15 cellular contexts compared by ENCODE assay signal in the genomic region with DNA sequence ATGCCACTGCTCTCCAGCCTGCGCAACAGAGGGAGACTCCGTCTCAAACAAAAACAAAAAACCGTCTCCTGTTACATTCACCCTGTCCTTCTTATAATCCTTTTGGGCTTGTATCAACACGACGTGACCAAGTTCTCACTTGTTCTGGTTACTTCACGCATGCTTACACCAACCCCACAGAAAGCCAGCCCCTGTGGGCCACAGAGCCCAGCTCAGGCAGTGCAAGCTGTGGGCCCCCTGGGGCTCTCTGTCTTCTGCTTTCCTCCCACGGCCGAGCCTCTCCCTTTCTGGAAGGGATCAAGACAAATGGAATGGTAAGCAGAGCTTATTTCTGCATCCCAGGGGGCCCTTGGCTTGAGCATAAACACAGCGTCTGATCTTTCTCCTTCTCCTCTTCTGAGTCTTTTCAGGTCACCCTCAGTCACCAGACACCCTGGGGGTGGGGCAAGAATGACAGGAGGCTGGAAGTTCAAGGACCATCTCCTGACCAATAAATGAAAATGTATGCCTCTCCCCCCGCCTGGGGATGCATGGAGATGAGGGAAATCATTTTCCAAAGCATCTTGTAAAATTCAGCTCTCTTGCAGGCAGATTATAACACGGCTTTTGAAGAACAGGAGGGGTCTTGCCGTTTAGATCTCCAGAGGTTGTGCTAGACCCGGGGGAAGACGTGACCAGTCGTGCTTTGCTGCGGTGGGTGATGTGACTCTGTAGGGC. TPM values are rescaled to one million over a fixed set of nuclear protein-coding genes. Genes with fewer than 3 reads are reported as not detected.
DNase-seq lines count a peak whose midpoint lies in the region; ATAC-seq and TF ChIP-seq lines count a peak whose summit lies in the region.
"Had no signal": no experiment of that assay in that cellular context is flagged by ENCODE, and none has a peak within 500 bp of the region (broad histone marks: within the 10 kb centered on the region; RNA-seq: fewer than 3 reads in every experiment).

No MANE protein-coding gene starts in this region.

- TF ChIP-seq RAD21 in IMR-90 (IDR thresholded peaks at IDR 0.05; ENCODE audit: low read length): no peak

- no peak overlapping the region for H3K18ac ChIP-seq in IMR-90 (ENCODE audit: low read depth, low read length)

- CTCF ChIA-PET in IMR-90 (lab: Yijun Ruan, JAX): no interaction called here

- no peaks in the 10 kb centered on the region for H3K79me1 ChIP-seq in IMR-90 (ENCODE audit: low read depth in 1 of 2, low read length in 2 of 2)

- H3K27me3 ChIP-seq in IMR-90 (ENCODE audit: control insufficient read depth, insufficient read depth, low read length) (peaks cover 25% of the 10 kb centered on the region), hepatocyte (no peaks in the 10 kb centered on the region)

- no peaks in the 10 kb centered on the region for H3K79me2 ChIP-seq in hepatocyte

- H3K23ac ChIP-seq in IMR-90 (ENCODE audit: low read depth, low read length): no peak overlapping the region

- no peaks in the 10 kb centered on the region for H3K9me2 ChIP-seq in hepatocyte (replicated peaks; ENCODE audit: insufficient read depth)

- H4K20me1 ChIP-seq in IMR-90 (ENCODE audit: insufficient read depth, low read length): no peaks in the 10 kb centered on the region
- no peaks in the 10 kb centered on the region for H4K20me1 ChIP-seq in hepatocyte (ENCODE audit: insufficient read depth, poor library complexity, severe bottlenecking)

- H3K9me3 Mint-ChIP-seq in HFFc6: no peaks in the 10 kb centered on the region
- H3K9me3 Mint-ChIP-seq: activated CD4-positive, alpha-beta T cell treated with anti-CD3 and anti-CD28 coated beads, Interleukin-2, amount 10 ng/mL, durations not matched to agents 24 days and 14 days; activated T-helper 1 cell treated with anti-CD3 and anti-CD28 coated beads, Interleukin-12 subunit alpha, Interleukin-12 subunit beta, Interleukin-2, Interleukin-4 antibody, amounts not matched to agents 30 ng/mL and 10 ng/mL and 1 ng/mL, durations not matched to agents 14 hours and 24 hours and 36 hours; CD8-positive, alpha-beta memory T cell; T-helper 1 cell treated with Interleukin-12 subunit alpha and Interleukin-12 subunit beta and Interleukin-4 antibody, amounts not matched to agents 30 μg/mL and 1 μg/mL, for 36 hours had no signal

- H3K9me1 ChIP-seq in IMR-90 (ENCODE audit: insufficient read depth, low read length): no peaks in the 10 kb centered on the region; the same call in 1 of the 2 replicates

- H3K4me3 ChIP-seq in IMR-90 (ENCODE audit: insufficient read depth, low read depth, low read length) (no peak overlapping the region), hepatocyte (no peak overlapping the region)
- H3K4me3 ChIP-seq: cardiac muscle cell had no signal

- intact Hi-C loops in IMR-90 (cut with micrococcal nuclease): no loop called here

- no peak overlapping the region for H4K5ac ChIP-seq in IMR-90 (ENCODE audit: low read depth, low read length)

- H3K36me3 Mint-ChIP-seq in HFFc6 (ENCODE audit: low read depth): no peaks in the 10 kb centered on the region
- H3K36me3 Mint-ChIP-seq: CD8-positive, alpha-beta memory T cell had no signal

- in situ Hi-C loops in IMR-90 (cut with MboI; ENCODE audit: low sequenced_read_pairs): loop anchor here (25.0 kb wide), 1 partner anchor 354 kb away; the partner anchor contains the start of genes EPO and POP7

- H2BK120ac ChIP-seq in IMR-90 (ENCODE audit: low read depth, low read length): no peak overlapping the region

- no peak for DNase-seq in IMR-90
- DNase-seq in amniotic epithelial cell (ENCODE audit: low read depth): peak; percentile 6
- DNase-seq in hepatocyte (ENCODE audit: low spot score): no peak
- DNase-seq in smooth muscle cell of the brain vasculature (ENCODE audit: low read depth, low spot score): peak; percentile 50
- no peak for DNase-seq in HFFc6
- DNase-seq: activated CD4-positive, alpha-beta T cell treated with anti-CD3 and anti-CD28 coated beads, Interleukin-2, amount 10 ng/mL, durations not matched to agents 24 days and 14 days; CD8-positive, alpha-beta memory T cell; KBM-7; NCI-H2081 had no signal

- H2AK5ac ChIP-seq in IMR-90 (ENCODE audit: low read depth, low read length): no peak overlapping the region

- 29% methylated on average over 5 of the region's 16 CpGs; no CpG with 5 or more reads in 1 of the 2 experiments for WGBS in IMR-90 (ENCODE audit: extremely low coverage in 2 of 2, insufficient read length in 1 of 2), 2 experiments
- WGBS in hepatocyte (ENCODE audit: low lambda C conversion rate, missing lambda C conversion rate): 33% methylated on average over 16 of the region's 16 CpGs

- no peak overlapping the region for H2BK20ac ChIP-seq in IMR-90 (ENCODE audit: low read depth, low read length)

- no peak overlapping the region for H3K4ac ChIP-seq in IMR-90 (ENCODE audit: low read depth, low read length)

- no peak overlapping the region for H3K9ac ChIP-seq in IMR-90 (ENCODE audit: low read depth, low read length)

- peaks cover 9% of the 10 kb centered on the region; the same call in 1 of the 2 replicates for H3K4me1 Mint-ChIP-seq in HFFc6 (ENCODE audit: low read depth)
- H3K4me1 Mint-ChIP-seq: activated CD4-positive, alpha-beta T cell treated with anti-CD3 and anti-CD28 coated beads, Interleukin-2, amount 10 ng/mL, durations not matched to agents 24 days and 14 days; CD8-positive, alpha-beta memory T cell had no signal

- H3K4me2 ChIP-seq in IMR-90 (ENCODE audit: low read depth, low read length) (no peak overlapping the region; the same call in 1 of the 2 replicates), hepatocyte (peak overlapping the region; percentile 6)

- H3K4me3 Mint-ChIP-seq in HFFc6: no peak overlapping the region
- H3K4me3 Mint-ChIP-seq: activated CD4-positive, alpha-beta T cell treated with anti-CD3 and anti-CD28 coated beads, Interleukin-2, amount 10 ng/mL, durations not matched to agents 24 days and 14 days; activated T-helper 1 cell treated with anti-CD3 and anti-CD28 coated beads, Interleukin-12 subunit alpha, Interleukin-12 subunit beta, Interleukin-2, Interleukin-4 antibody, amounts not matched to agents 30 ng/mL and 10 ng/mL and 1 ng/mL, durations not matched to agents 14 hours and 24 hours and 36 hours; CD8-positive, alpha-beta memory T cell; T-helper 1 cell treated with Interleukin-12 subunit alpha and Interleukin-12 subunit beta and Interleukin-4 antibody, amounts not matched to agents 30 μg/mL and 1 μg/mL, for 36 hours had no signal

- no peak overlapping the region for H2AK9ac ChIP-seq in IMR-90 (replicated peaks; ENCODE audit: low read depth, low read length, poor library complexity)

- H2AFZ ChIP-seq in IMR-90 (replicated peaks; ENCODE audit: low read length, poor library complexity) (no peak overlapping the region), hepatocyte (no peak overlapping the region)

- no peak overlapping the region for H2BK15ac ChIP-seq in IMR-90 (ENCODE audit: low read depth, low read length)

- H3K36me3 ChIP-seq in IMR-90 (ENCODE audit: control insufficient read depth, insufficient read depth, low read length) (no peaks in the 10 kb centered on the region), hepatocyte (replicated peaks; ENCODE audit: insufficient read depth, low read depth) (no peaks in the 10 kb centered on the region)
- H3K36me3 ChIP-seq: cardiac muscle cell had no signal

- no peak overlapping the region for H4K91ac ChIP-seq in IMR-90 (ENCODE audit: insufficient read depth, low read depth, low read length)

- no peak for TF ChIP-seq POLR2A in IMR-90 (IDR thresholded peaks at IDR 0.05; ENCODE audit: low read depth, low read length)

- no peaks in the 10 kb centered on the region for H3K4me1 ChIP-seq in IMR-90 (ENCODE audit: control insufficient read depth, insufficient read depth, low read length)
- H3K4me1 ChIP-seq in hepatocyte (ENCODE audit: insufficient read depth): no peaks in the 10 kb centered on the region

- no peaks in the 10 kb centered on the region for H3K9me3 ChIP-seq in IMR-90 (ENCODE audit: control insufficient read depth, insufficient read depth, low read length)
- H3K9me3 ChIP-seq in hepatocyte (ENCODE audit: low read depth): no peaks in the 10 kb centered on the region

- peak; percentile 60 for ATAC-seq in IMR-90 (ENCODE audit: low read depth)
- ATAC-seq in HG03097 (IDR thresholded peaks at IDR 0.05; ENCODE audit: low FRiP score, unreplicated experiment): no peak
- ATAC-seq in GM19035 (IDR thresholded peaks at IDR 0.05; ENCODE audit: unreplicated experiment): no peak

- H3K14ac ChIP-seq in IMR-90 (replicated peaks; ENCODE audit: low read depth, low read length): no peak overlapping the region

- H3K27ac ChIP-seq in IMR-90 (ENCODE audit: insufficient read depth, low read length) (no peak overlapping the region), hepatocyte (no peak overlapping the region)
- H3K27ac ChIP-seq: cardiac muscle cell had no signal

- H3K56ac ChIP-seq in IMR-90 (ENCODE audit: extremely low read depth, insufficient read depth, low read length): no peak overlapping the region

- H2BK5ac ChIP-seq in IMR-90 (ENCODE audit: low read depth, low read length, poor library complexity, severe bottlenecking): no peak overlapping the region

- no peak overlapping the region for H4K8ac ChIP-seq in IMR-90 (ENCODE audit: low read depth in 2 of 2, low read length in 2 of 2)

- TF ChIP-seq CTCF in IMR-90 (conservative IDR thresholded peaks at IDR 0.05; ENCODE audit: low read depth, low read length) (no peak), hepatocyte (IDR thresholded peaks at IDR 0.05; ENCODE audit: poor library complexity) (no peak), HFFc6 (IDR thresholded peaks at IDR 0.05) (no peak)

- H3K27me3 Mint-ChIP-seq in HFFc6 (ENCODE audit: insufficient read depth): peaks cover 31% of the 10 kb centered on the region

- BruUV-seq in IMR-90 (replicated peaks; lab: Mats Ljungman, UMichigan): no TSS peak

- POLR2A ChIA-PET in IMR-90 (lab: Charles Lee; ENCODE audit: unreplicated experiment): no interaction called here

- dilution Hi-C loops in IMR-90 (cut with HindIII; ENCODE audit: low sequenced_read_pairs, unreplicated experiment): no loop called here

- no peak overlapping the region for H3K27ac Mint-ChIP-seq in HFFc6
- H3K27ac Mint-ChIP-seq: activated CD4-positive, alpha-beta T cell treated with anti-CD3 and anti-CD28 coated beads, Interleukin-2, amount 10 ng/mL, durations not matched to agents 24 days and 14 days; activated T-helper 1 cell treated with anti-CD3 and anti-CD28 coated beads, Interleukin-12 subunit alpha, Interleukin-12 subunit beta, Interleukin-2, Interleukin-4 antibody, amounts not matched to agents 30 ng/mL and 10 ng/mL and 1 ng/mL, durations not matched to agents 14 hours and 24 hours and 36 hours; CD8-positive, alpha-beta memory T cell; T-helper 1 cell treated with Interleukin-12 subunit alpha and Interleukin-12 subunit beta and Interleukin-4 antibody, amounts not matched to agents 30 μg/mL and 1 μg/mL, for 36 hours had no signal

RNA-seq across cellular contexts. Expression of gene TRIM56, which starts 19.0 kb away (rescaled TPM):
- total RNA-seq in IMR-90 (2012; rRNA removed): 3.9 and 4.4 TPM in 2 replicates
- polyA plus RNA-seq in IMR-90 (2012; rRNA removed): 4.7 and 5.9 TPM in 2 replicates
- polyA plus RNA-seq in IMR-90 (2012; cell fraction: cytosol; rRNA removed): 2.7 and 2.9 TPM in 2 replicates
- 10.6 and 11.6 TPM in 2 replicates for polyA plus RNA-seq in IMR-90 (2012; cell fraction: nucleus; rRNA removed; ENCODE audit: low replicate concordance)
- total RNA-seq in hepatocyte: 10.0 and 13.1 TPM in 2 replicates
- 25.7 and 27.2 TPM in 2 replicates for polyA plus RNA-seq in hepatocyte
- 10 to 100 TPM; 17.8 to 20.6 (median 19.4) TPM for total RNA-seq in HFFc6 (2021; fragmentation: NEBNext Ultra II Directional; extraction: Animal tissue kit (Norgen Biotek cat#: 25700))

RNA-seq across cellular contexts. Expression of gene MUC17, which starts 46.4 kb away (rescaled TPM):
- total RNA-seq in IMR-90 (2012; rRNA removed): not detected in 2 replicates
- under 0.01 TPM in 1 of 2 replicates, not detected in the other for polyA plus RNA-seq in IMR-90 (2012; rRNA removed)
- polyA plus RNA-seq in IMR-90 (2012; cell fraction: cytosol; rRNA removed): not detected in 2 replicates
- under 0.01 TPM in 1 of 2 replicates, not detected in the other for polyA plus RNA-seq in IMR-90 (2012; cell fraction: nucleus; rRNA removed; ENCODE audit: low replicate concordance)
- 8.7 and 18.3 TPM in 2 replicates for total RNA-seq in hepatocyte
- 2.9 and 5.5 TPM in 2 replicates for polyA plus RNA-seq in hepatocyte
- not detected for total RNA-seq in HFFc6 (2021; fragmentation: NEBNext Ultra II Directional; extraction: Animal tissue kit (Norgen Biotek cat#: 25700))
- total RNA-seq: activated CD4-positive, alpha-beta T cell treated with anti-CD3 and anti-CD28 coated beads, Interleukin-2, amount 10 ng/mL, durations not matched to agents 24 days and 14 days; activated T-helper 1 cell treated with anti-CD3 and anti-CD28 coated beads, Interleukin-12 subunit alpha, Interleukin-12 subunit beta, Interleukin-2, Interleukin-4 antibody, amounts not matched to agents 30 ng/mL and 10 ng/mL and 1 ng/mL, durations not matched to agents 14 hours and 24 hours and 36 hours; cardiac muscle cell; CD8-positive, alpha-beta memory T cell; endothelial cell of umbilical vein had no signal
- polyA plus RNA-seq: cardiac muscle cell; CD8-positive, alpha-beta memory T cell; endothelial cell of umbilical vein had no signal

Comparison
In these comparisons a context has a peak if more than half of its experiments do, and no peak if none do; other contexts are left out.
1. DNase-seq: peak in amniotic epithelial cell (single experiment) and smooth muscle cell of the brain vasculature (single experiment); none in IMR-90 (single experiment), hepatocyte (single experiment) and HFFc6 (single experiment).